ENCODE assay signal across 1 cellular context in the genomic region with DNA sequence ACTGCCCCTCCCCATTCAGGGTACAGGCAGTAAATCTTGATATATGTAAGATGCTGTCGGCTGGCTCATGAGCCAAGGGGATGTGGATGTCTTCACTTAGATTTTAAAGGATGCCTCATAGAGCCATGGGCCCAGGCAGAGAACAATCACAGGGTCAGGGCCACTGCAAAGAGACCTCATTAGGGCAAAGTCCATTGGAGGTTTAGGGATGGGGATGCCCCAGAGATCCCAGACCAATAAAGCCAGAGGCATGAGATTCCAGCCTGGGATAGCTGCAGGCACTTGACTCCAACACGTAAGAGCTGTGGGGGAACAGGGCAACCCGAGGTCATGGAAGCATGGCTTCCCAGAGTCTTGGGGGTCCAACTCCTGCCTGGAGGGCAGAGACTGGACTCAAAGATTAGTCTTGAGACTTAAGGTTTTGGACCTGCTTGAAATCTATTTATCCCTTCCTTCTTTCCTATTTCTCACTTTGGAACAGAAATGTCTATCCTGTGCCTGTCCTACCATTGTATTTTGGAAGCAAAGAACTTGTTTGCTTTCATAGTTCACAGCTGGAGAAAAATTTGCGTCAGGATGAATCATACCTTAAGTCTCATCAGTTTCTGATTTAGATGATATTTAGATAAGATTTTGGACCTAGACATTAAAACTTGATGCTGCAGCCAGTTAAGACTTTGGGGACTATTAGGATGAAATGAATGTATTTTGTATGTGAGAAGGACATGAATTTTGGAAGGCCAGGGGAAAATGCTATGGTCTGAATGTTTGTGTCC.
TF ChIP-seq lines count a peak whose summit lies in the region.

No MANE protein-coding gene starts in this region.

TF ChIP-seq in GM23338, 12 proteins besides CTCF, POLR2A, EP300 and RAD21 (continued from another document):
- TF ChIP-seq REST (IDR thresholded peaks at IDR 0.05; ENCODE audit: unreplicated experiment) (no peak), CREB1 (CRISPR knock-in tag; IDR thresholded peaks at IDR 0.05; ENCODE audit: low read depth) (no peak), STAT1 (IDR thresholded peaks at IDR 0.05; ENCODE audit: unreplicated experiment) (no peak), ZNF462 (CRISPR knock-in tag; IDR thresholded peaks at IDR 0.05) (no peak), ZNF114 (CRISPR knock-in tag; IDR thresholded peaks at IDR 0.05) (no peak)
